Comparison of ENCODE assay signal across 2 cellular contexts in the genomic region with DNA sequence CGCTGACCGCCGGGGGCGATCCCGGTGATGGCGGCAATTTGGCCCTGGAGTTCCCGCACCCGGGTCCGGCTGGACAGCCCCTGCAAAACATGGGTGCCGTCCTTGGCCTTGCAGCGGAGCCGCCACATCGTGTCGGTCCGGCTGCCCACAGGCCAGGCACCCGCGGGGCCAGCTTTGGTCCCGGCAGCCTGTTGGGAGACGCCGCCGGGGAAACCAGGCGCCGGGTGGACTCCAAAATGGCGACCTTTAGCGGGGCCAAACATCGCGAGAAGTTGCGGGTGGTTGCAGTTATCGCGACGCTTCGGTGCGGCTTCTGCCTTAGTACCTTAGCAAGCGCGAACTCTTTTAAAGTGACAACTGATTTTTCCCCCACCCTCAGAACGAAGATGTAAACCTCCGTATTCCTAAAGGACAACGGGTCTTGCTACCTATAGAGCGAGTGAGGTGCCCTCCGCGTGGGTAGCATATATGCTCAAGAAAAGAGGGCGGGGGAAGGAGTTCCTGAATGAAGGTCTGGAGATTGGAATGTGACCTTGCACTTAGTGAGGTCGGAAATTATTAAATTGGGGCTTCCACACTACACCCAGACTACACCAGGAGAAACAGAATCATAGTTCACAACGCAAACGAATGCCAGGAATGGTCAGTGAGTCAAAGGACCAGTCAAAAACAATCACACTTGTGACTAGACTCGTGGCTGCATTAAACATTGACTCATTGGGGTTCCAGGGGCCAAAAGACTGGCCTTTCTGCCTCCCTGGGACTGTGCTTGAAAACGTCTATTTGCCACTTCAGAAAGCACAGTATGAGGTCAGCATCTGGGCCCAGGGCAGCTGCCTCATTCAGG.
TF ChIP-seq lines count a peak whose summit lies in the region.

A gene (minus strand): TSS at position 441 of the 847 bp plus-strand sequence. CDS start 178 bp downstream, at position 263.

TF ChIP-seq in GM23338, 12 proteins besides CTCF, POLR2A, EP300 and RAD21 (continued from another document):
- TF ChIP-seq, protein P1, sequence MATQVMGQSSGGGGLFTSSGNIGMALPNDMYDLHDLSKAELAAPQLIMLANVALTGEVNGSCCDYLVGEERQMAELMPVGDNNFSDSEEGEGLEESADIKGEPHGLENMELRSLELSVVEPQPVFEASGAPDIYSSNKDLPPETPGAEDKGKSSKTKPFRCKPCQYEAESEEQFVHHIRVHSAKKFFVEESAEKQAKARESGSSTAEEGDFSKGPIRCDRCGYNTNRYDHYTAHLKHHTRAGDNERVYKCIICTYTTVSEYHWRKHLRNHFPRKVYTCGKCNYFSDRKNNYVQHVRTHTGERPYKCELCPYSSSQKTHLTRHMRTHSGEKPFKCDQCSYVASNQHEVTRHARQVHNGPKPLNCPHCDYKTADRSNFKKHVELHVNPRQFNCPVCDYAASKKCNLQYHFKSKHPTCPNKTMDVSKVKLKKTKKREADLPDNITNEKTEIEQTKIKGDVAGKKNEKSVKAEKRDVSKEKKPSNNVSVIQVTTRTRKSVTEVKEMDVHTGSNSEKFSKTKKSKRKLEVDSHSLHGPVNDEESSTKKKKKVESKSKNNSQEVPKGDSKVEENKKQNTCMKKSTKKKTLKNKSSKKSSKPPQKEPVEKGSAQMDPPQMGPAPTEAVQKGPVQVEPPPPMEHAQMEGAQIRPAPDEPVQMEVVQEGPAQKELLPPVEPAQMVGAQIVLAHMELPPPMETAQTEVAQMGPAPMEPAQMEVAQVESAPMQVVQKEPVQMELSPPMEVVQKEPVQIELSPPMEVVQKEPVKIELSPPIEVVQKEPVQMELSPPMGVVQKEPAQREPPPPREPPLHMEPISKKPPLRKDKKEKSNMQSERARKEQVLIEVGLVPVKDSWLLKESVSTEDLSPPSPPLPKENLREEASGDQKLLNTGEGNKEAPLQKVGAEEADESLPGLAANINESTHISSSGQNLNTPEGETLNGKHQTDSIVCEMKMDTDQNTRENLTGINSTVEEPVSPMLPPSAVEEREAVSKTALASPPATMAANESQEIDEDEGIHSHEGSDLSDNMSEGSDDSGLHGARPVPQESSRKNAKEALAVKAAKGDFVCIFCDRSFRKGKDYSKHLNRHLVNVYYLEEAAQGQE (IDR thresholded peaks at IDR 0.05; ENCODE audit: unreplicated experiment): no peak
- TF ChIP-seq ZNF331 (CRISPR knock-in tag; IDR thresholded peaks at IDR 0.05; ENCODE audit: low read depth) (no peak), EZH2phosphoT487 (IDR thresholded peaks at IDR 0.05; ENCODE audit: unreplicated experiment) (no peak), NANOG (IDR thresholded peaks at IDR 0.05; ENCODE audit: borderline replicate concordance) (no peak), CREB1 (CRISPR knock-in tag; IDR thresholded peaks at IDR 0.05; ENCODE audit: low read depth) (no peak)
- TF ChIP-seq, protein P2, sequence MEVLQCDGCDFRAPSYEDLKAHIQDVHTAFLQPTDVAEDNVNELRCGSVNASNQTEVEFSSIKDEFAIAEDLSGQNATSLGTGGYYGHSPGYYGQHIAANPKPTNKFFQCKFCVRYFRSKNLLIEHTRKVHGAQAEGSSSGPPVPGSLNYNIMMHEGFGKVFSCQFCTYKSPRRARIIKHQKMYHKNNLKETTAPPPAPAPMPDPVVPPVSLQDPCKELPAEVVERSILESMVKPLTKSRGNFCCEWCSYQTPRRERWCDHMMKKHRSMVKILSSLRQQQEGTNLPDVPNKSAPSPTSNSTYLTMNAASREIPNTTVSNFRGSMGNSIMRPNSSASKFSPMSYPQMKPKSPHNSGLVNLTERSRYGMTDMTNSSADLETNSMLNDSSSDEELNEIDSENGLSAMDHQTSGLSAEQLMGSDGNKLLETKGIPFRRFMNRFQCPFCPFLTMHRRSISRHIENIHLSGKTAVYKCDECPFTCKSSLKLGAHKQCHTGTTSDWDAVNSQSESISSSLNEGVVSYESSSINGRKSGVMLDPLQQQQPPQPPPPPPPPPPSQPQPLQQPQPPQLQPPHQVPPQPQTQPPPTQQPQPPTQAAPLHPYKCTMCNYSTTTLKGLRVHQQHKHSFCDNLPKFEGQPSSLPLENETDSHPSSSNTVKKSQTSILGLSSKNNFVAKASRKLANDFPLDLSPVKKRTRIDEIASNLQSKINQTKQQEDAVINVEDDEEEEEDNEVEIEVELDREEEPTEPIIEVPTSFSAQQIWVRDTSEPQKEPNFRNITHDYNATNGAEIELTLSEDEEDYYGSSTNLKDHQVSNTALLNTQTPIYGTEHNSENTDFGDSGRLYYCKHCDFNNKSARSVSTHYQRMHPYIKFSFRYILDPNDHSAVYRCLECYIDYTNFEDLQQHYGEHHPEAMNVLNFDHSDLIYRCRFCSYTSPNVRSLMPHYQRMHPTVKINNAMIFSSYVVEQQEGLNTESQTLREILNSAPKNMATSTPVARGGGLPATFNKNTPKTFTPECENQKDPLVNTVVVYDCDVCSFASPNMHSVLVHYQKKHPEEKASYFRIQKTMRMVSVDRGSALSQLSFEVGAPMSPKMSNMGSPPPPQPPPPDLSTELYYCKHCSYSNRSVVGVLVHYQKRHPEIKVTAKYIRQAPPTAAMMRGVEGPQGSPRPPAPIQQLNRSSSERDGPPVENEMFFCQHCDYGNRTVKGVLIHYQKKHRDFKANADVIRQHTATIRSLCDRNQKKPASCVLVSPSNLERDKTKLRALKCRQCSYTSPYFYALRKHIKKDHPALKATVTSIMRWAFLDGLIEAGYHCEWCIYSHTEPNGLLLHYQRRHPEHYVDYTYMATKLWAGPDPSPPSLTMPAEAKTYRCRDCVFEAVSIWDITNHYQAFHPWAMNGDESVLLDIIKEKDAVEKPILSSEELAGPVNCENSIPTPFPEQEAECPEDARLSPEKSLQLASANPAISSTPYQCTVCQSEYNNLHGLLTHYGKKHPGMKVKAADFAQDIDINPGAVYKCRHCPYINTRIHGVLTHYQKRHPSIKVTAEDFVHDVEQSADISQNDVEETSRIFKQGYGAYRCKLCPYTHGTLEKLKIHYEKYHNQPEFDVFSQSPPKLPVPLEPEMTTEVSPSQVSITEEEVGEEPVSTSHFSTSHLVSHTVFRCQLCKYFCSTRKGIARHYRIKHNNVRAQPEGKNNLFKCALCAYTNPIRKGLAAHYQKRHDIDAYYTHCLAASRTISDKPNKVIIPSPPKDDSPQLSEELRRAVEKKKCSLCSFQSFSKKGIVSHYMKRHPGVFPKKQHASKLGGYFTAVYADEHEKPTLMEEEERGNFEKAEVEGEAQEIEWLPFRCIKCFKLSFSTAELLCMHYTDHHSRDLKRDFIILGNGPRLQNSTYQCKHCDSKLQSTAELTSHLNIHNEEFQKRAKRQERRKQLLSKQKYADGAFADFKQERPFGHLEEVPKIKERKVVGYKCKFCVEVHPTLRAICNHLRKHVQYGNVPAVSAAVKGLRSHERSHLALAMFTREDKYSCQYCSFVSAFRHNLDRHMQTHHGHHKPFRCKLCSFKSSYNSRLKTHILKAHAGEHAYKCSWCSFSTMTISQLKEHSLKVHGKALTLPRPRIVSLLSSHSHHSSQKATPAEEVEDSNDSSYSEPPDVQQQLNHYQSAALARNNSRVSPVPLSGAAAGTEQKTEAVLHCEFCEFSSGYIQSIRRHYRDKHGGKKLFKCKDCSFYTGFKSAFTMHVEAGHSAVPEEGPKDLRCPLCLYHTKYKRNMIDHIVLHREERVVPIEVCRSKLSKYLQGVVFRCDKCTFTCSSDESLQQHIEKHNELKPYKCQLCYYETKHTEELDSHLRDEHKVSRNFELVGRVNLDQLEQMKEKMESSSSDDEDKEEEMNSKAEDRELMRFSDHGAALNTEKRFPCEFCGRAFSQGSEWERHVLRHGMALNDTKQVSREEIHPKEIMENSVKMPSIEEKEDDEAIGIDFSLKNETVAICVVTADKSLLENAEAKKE (CRISPR knock-in tag; IDR thresholded peaks at IDR 0.05): no peak

TF ChIP-seq in SK-N-SH, 30 proteins besides CTCF, POLR2A, EP300 and RAD21 (continued from another document):
- TF ChIP-seq FOSL2 (IDR thresholded peaks at IDR 0.05; ENCODE audit: borderline replicate concordance, low read depth) (peak; percentile 23; the same call in 1 of the 2 replicates), CHD2 (IDR thresholded peaks at IDR 0.05; ENCODE audit: low read length, partially characterized antibody) (peak; percentile 99), GABPA (IDR thresholded peaks at IDR 0.05; ENCODE audit: low read depth) (no peak), TAF1 (IDR thresholded peaks at IDR 0.05; ENCODE audit: borderline replicate concordance, low read depth, low read length) (peak; percentile 73), ELF1 (IDR thresholded peaks at IDR 0.05) (no peak), SIN3A (IDR thresholded peaks at IDR 0.05; ENCODE audit: borderline replicate concordance, low read depth, low read length) (peak; percentile 98), RCOR1 (IDR thresholded peaks at IDR 0.05; ENCODE audit: low read length) (peak; percentile 39; the same call in 1 of the 2 replicates), EZH2phosphoT487 (IDR thresholded peaks at IDR 0.05; ENCODE audit: borderline replicate concordance, low read depth) (no peak), TEAD4 (IDR thresholded peaks at IDR 0.05; ENCODE audit: borderline replicate concordance, insufficient read depth) (no peak), YY1 (IDR thresholded peaks at IDR 0.05; ENCODE audit: low read depth) (peak; percentile 93), FOXM1 (IDR thresholded peaks at IDR 0.05; ENCODE audit: low read depth) (no peak)
- TF ChIP-seq, protein P3, sequence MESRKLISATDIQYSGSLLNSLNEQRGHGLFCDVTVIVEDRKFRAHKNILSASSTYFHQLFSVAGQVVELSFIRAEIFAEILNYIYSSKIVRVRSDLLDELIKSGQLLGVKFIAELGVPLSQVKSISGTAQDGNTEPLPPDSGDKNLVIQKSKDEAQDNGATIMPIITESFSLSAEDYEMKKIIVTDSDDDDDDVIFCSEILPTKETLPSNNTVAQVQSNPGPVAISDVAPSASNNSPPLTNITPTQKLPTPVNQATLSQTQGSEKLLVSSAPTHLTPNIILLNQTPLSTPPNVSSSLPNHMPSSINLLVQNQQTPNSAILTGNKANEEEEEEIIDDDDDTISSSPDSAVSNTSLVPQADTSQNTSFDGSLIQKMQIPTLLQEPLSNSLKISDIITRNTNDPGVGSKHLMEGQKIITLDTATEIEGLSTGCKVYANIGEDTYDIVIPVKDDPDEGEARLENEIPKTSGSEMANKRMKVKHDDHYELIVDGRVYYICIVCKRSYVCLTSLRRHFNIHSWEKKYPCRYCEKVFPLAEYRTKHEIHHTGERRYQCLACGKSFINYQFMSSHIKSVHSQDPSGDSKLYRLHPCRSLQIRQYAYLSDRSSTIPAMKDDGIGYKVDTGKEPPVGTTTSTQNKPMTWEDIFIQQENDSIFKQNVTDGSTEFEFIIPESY (IDR thresholded peaks at IDR 0.05; ENCODE audit: borderline replicate concordance, low read depth): peak; percentile 99
- TF ChIP-seq, protein P4, sequence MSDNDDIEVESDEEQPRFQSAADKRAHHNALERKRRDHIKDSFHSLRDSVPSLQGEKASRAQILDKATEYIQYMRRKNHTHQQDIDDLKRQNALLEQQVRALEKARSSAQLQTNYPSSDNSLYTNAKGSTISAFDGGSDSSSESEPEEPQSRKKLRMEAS (IDR thresholded peaks at IDR 0.05; ENCODE audit: low read depth): peak; percentile 73; the same call in 1 of the 2 replicates
TF ChIP-seq in SK-N-SH: peak in this region for 11.
